ENCODE assay signal across 1 cellular context in the genomic region with DNA sequence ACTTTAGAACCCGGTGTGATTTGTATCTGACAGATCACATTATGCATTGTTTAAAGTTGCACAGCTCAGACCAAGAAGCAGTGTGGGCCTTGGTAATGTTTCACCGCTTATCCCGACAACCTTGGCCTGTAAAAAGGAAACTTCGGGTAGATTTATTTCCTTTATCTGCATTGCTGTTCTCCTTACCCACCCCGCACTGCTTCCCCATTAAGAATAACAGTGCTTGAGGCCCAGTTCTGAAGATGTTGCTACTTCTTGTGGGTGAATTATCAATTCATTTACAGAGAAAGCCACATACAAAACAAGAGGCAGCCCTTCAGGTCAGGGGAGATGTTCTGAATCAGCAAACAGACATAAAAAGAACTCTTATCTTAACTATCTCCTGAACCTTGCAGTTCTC.
TF ChIP-seq lines count a peak whose summit lies in the region.

No MANE protein-coding gene starts in this region.

TF ChIP-seq in GM12878, 131 proteins besides CTCF, POLR2A, EP300 and RAD21:
- TF ChIP-seq ZNF274 (IDR thresholded peaks at IDR 0.05; ENCODE audit: insufficient read depth, insufficient read length) = no peak
- no peak for TF ChIP-seq JUND (IDR thresholded peaks at IDR 0.05; ENCODE audit: low read depth, low read length)
- TF ChIP-seq ESRRA (IDR thresholded peaks at IDR 0.05; ENCODE audit: low read length) = no peak
- no peak for TF ChIP-seq WRNIP1 (IDR thresholded peaks at IDR 0.05; ENCODE audit: borderline replicate concordance, low read depth, low read length)
- no peak for TF ChIP-seq REST (IDR thresholded peaks at IDR 0.05; ENCODE audit: low read depth, low read length)
- TF ChIP-seq, protein P1, sequence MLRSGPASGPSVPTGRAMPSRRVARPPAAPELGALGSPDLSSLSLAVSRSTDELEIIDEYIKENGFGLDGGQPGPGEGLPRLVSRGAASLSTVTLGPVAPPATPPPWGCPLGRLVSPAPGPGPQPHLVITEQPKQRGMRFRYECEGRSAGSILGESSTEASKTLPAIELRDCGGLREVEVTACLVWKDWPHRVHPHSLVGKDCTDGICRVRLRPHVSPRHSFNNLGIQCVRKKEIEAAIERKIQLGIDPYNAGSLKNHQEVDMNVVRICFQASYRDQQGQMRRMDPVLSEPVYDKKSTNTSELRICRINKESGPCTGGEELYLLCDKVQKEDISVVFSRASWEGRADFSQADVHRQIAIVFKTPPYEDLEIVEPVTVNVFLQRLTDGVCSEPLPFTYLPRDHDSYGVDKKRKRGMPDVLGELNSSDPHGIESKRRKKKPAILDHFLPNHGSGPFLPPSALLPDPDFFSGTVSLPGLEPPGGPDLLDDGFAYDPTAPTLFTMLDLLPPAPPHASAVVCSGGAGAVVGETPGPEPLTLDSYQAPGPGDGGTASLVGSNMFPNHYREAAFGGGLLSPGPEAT (IDR thresholded peaks at IDR 0.05; ENCODE audit: low read depth) = no peak
- no peak for TF ChIP-seq CBFB (IDR thresholded peaks at IDR 0.05; ENCODE audit: low read depth)
- TF ChIP-seq, protein P2, sequence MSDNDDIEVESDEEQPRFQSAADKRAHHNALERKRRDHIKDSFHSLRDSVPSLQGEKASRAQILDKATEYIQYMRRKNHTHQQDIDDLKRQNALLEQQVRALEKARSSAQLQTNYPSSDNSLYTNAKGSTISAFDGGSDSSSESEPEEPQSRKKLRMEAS (IDR thresholded peaks at IDR 0.05; ENCODE audit: low read depth, low read length) = no peak
- no peak for TF ChIP-seq TAF1 (IDR thresholded peaks at IDR 0.05; ENCODE audit: borderline replicate concordance, low read depth, low read length)
